In genomic region chr17:48676963-48677558, GRCh38 we compare ENCODE assay signal across 1 cellular context.
TF ChIP-seq lines count a peak whose summit lies in the region.

No MANE protein-coding gene starts in this region.

TF ChIP-seq in GM23338, 12 proteins besides CTCF, POLR2A, EP300 and RAD21 (continued from another document):
- TF ChIP-seq REST (IDR thresholded peaks at IDR 0.05; ENCODE audit: unreplicated experiment): no peak
- no peak for TF ChIP-seq STAT1 (IDR thresholded peaks at IDR 0.05; ENCODE audit: unreplicated experiment)
- TF ChIP-seq ZNF114 (CRISPR knock-in tag; IDR thresholded peaks at IDR 0.05): no peak
- TF ChIP-seq ZNF331 (CRISPR knock-in tag; IDR thresholded peaks at IDR 0.05; ENCODE audit: low read depth): no peak
- TF ChIP-seq CREB1 (CRISPR knock-in tag; IDR thresholded peaks at IDR 0.05; ENCODE audit: low read depth): no peak
- TF ChIP-seq EZH2phosphoT487 (IDR thresholded peaks at IDR 0.05; ENCODE audit: unreplicated experiment): no peak
- TF ChIP-seq NANOG (IDR thresholded peaks at IDR 0.05; ENCODE audit: borderline replicate concordance): no peak
